2 cellular contexts compared by ENCODE assay signal in the genomic region with DNA sequence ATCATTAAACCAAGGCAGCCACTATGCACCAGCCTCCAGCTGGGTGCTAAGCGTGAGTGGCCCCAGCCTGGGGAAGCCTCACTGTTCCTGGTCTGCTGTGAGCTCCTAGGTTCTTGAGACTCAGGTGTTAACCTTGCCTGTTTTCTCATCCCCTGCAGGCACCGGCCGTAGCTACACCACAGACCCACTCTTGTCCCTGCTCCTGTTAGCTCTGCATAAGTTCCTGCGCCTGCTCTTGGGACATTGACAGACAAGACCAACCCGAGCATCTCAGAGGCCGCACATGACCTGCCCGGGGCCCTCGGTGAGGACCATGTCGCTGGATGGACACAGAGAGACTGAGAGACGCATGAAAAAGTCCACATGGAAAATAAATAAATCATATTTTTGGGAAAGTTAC.
TF ChIP-seq lines count a peak whose summit lies in the region.

No MANE protein-coding gene starts in this region.

TF ChIP-seq in HepG2, 621 proteins besides CTCF, POLR2A, EP300 and RAD21:
- TF ChIP-seq PRMT3 (CRISPR knock-in tag; IDR thresholded peaks at IDR 0.05; ENCODE audit: borderline replicate concordance, low read depth) (no peak), THAP8 (CRISPR knock-in tag; IDR thresholded peaks at IDR 0.05; ENCODE audit: borderline replicate concordance) (no peak), PCBP2 (optimal IDR thresholded peaks at IDR 0.05; ENCODE audit: low read depth, low read length, poor library complexity, severe bottlenecking) (no peak), ZSCAN21 (CRISPR knock-in tag; IDR thresholded peaks at IDR 0.05; ENCODE audit: borderline replicate concordance) (no peak), ZNF225 (CRISPR knock-in tag; IDR thresholded peaks at IDR 0.05) (no peak), HNRNPLL (IDR thresholded peaks at IDR 0.05; ENCODE audit: low read depth, low read length, poor library complexity, severe bottlenecking) (no peak), ZFP82 (CRISPR knock-in tag; IDR thresholded peaks at IDR 0.05; ENCODE audit: borderline replicate concordance) (no peak), ZNF121 (CRISPR knock-in tag; IDR thresholded peaks at IDR 0.05) (no peak), MNT (IDR thresholded peaks at IDR 0.05) (no peak), SMAD9 (CRISPR knock-in tag; IDR thresholded peaks at IDR 0.05) (no peak)
- TF ChIP-seq, protein P1, sequence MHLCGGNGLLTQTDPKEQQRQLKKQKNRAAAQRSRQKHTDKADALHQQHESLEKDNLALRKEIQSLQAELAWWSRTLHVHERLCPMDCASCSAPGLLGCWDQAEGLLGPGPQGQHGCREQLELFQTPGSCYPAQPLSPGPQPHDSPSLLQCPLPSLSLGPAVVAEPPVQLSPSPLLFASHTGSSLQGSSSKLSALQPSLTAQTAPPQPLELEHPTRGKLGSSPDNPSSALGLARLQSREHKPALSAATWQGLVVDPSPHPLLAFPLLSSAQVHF (CRISPR knock-in tag; IDR thresholded peaks at IDR 0.05) = no peak

TF ChIP-seq in K562, 482 proteins besides CTCF, POLR2A, EP300 and RAD21:
- TF ChIP-seq POLR2AphosphoS2 (IDR thresholded peaks at IDR 0.05; ENCODE audit: low read length) (no peak), BACH1 (tag; IDR thresholded peaks at IDR 0.05) (no peak), HNRNPL (IDR thresholded peaks at IDR 0.05; ENCODE audit: low read depth, low read length) (no peak), ZNF239 (CRISPR knock-in tag; IDR thresholded peaks at IDR 0.05) (no peak), ZNF384 (IDR thresholded peaks at IDR 0.05; ENCODE audit: low read depth, low read length) (no peak), ZBTB9 (CRISPR knock-in tag; IDR thresholded peaks at IDR 0.05) (no peak), CCNT2 (IDR thresholded peaks at IDR 0.05; ENCODE audit: borderline replicate concordance, extremely low read depth, insufficient read length, low read depth, low read length) (no peak), JUN (IDR thresholded peaks at IDR 0.05; ENCODE audit: borderline replicate concordance, low read depth, low read length) (no peak), JUN (CRISPR knock-in tag; IDR thresholded peaks at IDR 0.05; ENCODE audit: borderline replicate concordance) (no peak), HCFC1 (IDR thresholded peaks at IDR 0.05; ENCODE audit: low read depth, low read length) (no peak), RBM17 (IDR thresholded peaks at IDR 0.05; ENCODE audit: borderline replicate concordance, low read depth, low read length) (no peak), ZBTB43 (CRISPR knock-in tag; IDR thresholded peaks at IDR 0.05) (no peak), NFIC (IDR thresholded peaks at IDR 0.05) (no peak), NR2F6 (CRISPR knock-in tag; IDR thresholded peaks at IDR 0.05) (no peak), THAP12 (CRISPR knock-in tag; IDR thresholded peaks at IDR 0.05) (no peak), SMAD4 (CRISPR knock-in tag; conservative IDR thresholded peaks at IDR 0.05) (no peak)
- TF ChIP-seq, protein P2, sequence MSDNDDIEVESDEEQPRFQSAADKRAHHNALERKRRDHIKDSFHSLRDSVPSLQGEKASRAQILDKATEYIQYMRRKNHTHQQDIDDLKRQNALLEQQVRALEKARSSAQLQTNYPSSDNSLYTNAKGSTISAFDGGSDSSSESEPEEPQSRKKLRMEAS (CRISPR knock-in tag; IDR thresholded peaks at IDR 0.05) = no peak
- TF ChIP-seq, protein P3, sequence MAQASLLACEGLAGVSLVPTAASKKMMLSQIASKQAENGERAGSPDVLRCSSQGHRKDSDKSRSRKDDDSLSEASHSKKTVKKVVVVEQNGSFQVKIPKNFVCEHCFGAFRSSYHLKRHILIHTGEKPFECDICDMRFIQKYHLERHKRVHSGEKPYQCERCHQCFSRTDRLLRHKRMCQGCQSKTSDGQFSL (CRISPR knock-in tag; IDR thresholded peaks at IDR 0.05) = no peak
- TF ChIP-seq, protein P3 (tag; IDR thresholded peaks at IDR 0.05) = no peak
